ENCODE assay signal across 2 cellular contexts in genomic region chr12:132432721-132433577, GRCh38.
A peak's percentile ranks its signal among the peaks of the same experiment; 100 is the strongest.
TF ChIP-seq lines count a peak whose summit lies in the region.

No MANE protein-coding gene starts in this region.

TF ChIP-seq in HepG2, 621 proteins besides CTCF, POLR2A, EP300 and RAD21:
- TF ChIP-seq ZBTB38 (CRISPR knock-in tag; IDR thresholded peaks at IDR 0.05) (peak; percentile 29; the same call in 1 of the 2 replicates), ZNF687 (CRISPR knock-in tag; IDR thresholded peaks at IDR 0.05) (peak; percentile 6), CHCHD3 (CRISPR knock-in tag; IDR thresholded peaks at IDR 0.05) (no peak)
TF ChIP-seq in HepG2: peak in this region for 2.

TF ChIP-seq in H1, 55 proteins besides CTCF, POLR2A, EP300 and RAD21:
- TF ChIP-seq RNF2 (IDR thresholded peaks at IDR 0.05; ENCODE audit: borderline replicate concordance, low read depth, low read length, missing control alignments, poor library complexity, severe bottlenecking), result no peak
- no peak for TF ChIP-seq SP1 (IDR thresholded peaks at IDR 0.05; ENCODE audit: low read depth, low read length)
- no peak for TF ChIP-seq SP4 (IDR thresholded peaks at IDR 0.05; ENCODE audit: low read length)
- no peak for TF ChIP-seq TAF7 (optimal IDR thresholded peaks at IDR 0.05; ENCODE audit: borderline replicate concordance, low read depth, low read length)
- no peak for TF ChIP-seq BCL11A (IDR thresholded peaks at IDR 0.05; ENCODE audit: low read depth in 2 of 2, low read length in 2 of 2)
- TF ChIP-seq GABPA (IDR thresholded peaks at IDR 0.05; ENCODE audit: borderline replicate concordance, insufficient read depth, low read length), result no peak
- no peak for TF ChIP-seq CHD2 (IDR thresholded peaks at IDR 0.05; ENCODE audit: low read length)
- TF ChIP-seq SAP30 (IDR thresholded peaks at IDR 0.05; ENCODE audit: insufficient read depth, insufficient replicate concordance, low read length), result no peak
- TF ChIP-seq FOSL1 (IDR thresholded peaks at IDR 0.05; ENCODE audit: insufficient read depth, low read depth, low read length), result no peak
- no peak for TF ChIP-seq EGR1 (IDR thresholded peaks at IDR 0.05; ENCODE audit: borderline replicate concordance, low read depth, low read length)
